ENCODE assay signal across 25 cellular contexts in the genomic region with DNA sequence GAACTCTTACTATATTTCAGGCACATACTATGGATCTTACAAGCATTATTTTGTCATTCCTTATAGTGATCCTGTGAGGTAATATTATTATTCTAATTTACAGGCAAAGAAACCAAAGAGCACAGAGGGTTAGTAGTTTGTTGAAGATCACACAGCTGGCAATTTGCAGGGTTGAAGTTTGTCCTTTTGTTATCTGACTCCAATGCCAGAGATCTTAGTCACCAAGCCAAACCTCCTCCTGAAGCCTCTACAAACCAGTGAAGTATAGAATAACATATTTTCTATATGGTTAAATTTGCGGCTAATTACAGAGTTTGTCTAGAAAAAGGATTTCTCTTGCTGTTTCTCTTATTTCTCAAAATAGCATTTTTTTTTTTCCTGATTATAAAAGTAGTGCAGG. TPM values are rescaled to one million over a fixed set of nuclear protein-coding genes. Genes with fewer than 3 reads are reported as not detected.
"Had no signal": no experiment of that assay in that cellular context is flagged by ENCODE, and none has a peak within 500 bp of the region (broad histone marks: within the 10 kb centered on the region; RNA-seq: fewer than 3 reads in every experiment).

No MANE protein-coding gene starts in this region.

- H3K9me3 Mint-ChIP-seq: activated CD8-positive, alpha-beta T cell treated with anti-CD3 and anti-CD28 coated beads for 36 hours; activated naive CD8-positive, alpha-beta T cell treated with anti-CD3 and anti-CD28 coated beads, Interleukin-2, amount 10 ng/mL, durations not matched to agents 7 days and 5 days; activated T-cell treated with anti-CD3 and anti-CD28 coated beads, Interleukin-2, amount 50 U/mL, for 72 hours had no signal

- FAIRE-seq: colon had no signal

- H3K36me3 Mint-ChIP-seq: activated naive CD8-positive, alpha-beta T cell treated with anti-CD3 and anti-CD28 coated beads, Interleukin-2, amount 10 ng/mL, durations not matched to agents 7 days and 5 days had no signal

- H3K4me3 Mint-ChIP-seq: activated CD8-positive, alpha-beta T cell treated with anti-CD3 and anti-CD28 coated beads for 36 hours; activated naive CD8-positive, alpha-beta T cell treated with anti-CD3 and anti-CD28 coated beads, Interleukin-2, amount 10 ng/mL, durations not matched to agents 7 days and 5 days; activated T-cell treated with anti-CD3 and anti-CD28 coated beads, Interleukin-2, amount 50 U/mL, for 72 hours had no signal

- H3K4me3 ChIP-seq: body of pancreas, cardiac muscle cell, MG63, Peyer's patch had no signal

- DNase-seq: activated CD4-positive, alpha-beta T cell treated with anti-CD3 and anti-CD28 coated beads for 4 hours; activated CD8-positive, alpha-beta memory T cell treated with anti-CD3 and anti-CD28 coated beads, Interleukin-2, amount 50 U/mL, for 4 hours; activated CD8-positive, alpha-beta T cell treated with anti-CD3 and anti-CD28 coated beads for 36 hours; activated naive CD4-positive, alpha-beta T cell treated with anti-CD3 and anti-CD28 coated beads, Interleukin-2, amount 50 U/mL, for 16 hours; activated naive CD8-positive, alpha-beta T cell treated with anti-CD3 and anti-CD28 coated beads, Interleukin-2, amount 10 ng/mL, durations not matched to agents 7 days and 5 days; activated T-cell treated with anti-CD3 and anti-CD28 coated beads, Interleukin-2, amount 50 U/mL, for 72 hours; aorta; body of pancreas; MG63; NCI-H1105; NCI-H1436; NCI-H1694 treated with DMSO at 0.1 percent for 48 hours; NCI-H2029 treated with DMSO at 0.1 percent for 48 hours; NCI-H510A treated with DMSO at 0.1 percent for 48 hours; NCI-H69; NK-92 treated with Interleukin-12 subunit alpha and Interleukin-12 subunit beta, amount 100 ng/mL, for 24 hours; OCI-M1; Peyer's patch; SHP77 treated with DMSO at 0.1 percent for 48 hours; T-helper 1 cell had no signal

- ATAC-seq: activated CD4-positive, CD25-positive, alpha-beta regulatory T cell treated with anti-CD3 and anti-CD28 coated beads, Interleukin-2, amount 50 U/mL, for 24 hours; activated CD8-positive, alpha-beta T cell treated with anti-CD3 and anti-CD28 coated beads for 36 hours; activated T-cell treated with anti-CD3 and anti-CD28 coated beads, Interleukin-2, amount 50 U/mL, for 72 hours; body of pancreas had no signal

- H3K27ac Mint-ChIP-seq: activated CD8-positive, alpha-beta T cell treated with anti-CD3 and anti-CD28 coated beads for 36 hours; activated naive CD8-positive, alpha-beta T cell treated with anti-CD3 and anti-CD28 coated beads, Interleukin-2, amount 10 ng/mL, durations not matched to agents 7 days and 5 days; activated T-cell treated with anti-CD3 and anti-CD28 coated beads, Interleukin-2, amount 50 U/mL, for 72 hours had no signal

RNA-seq across cellular contexts. Expression of a gene that starts 11.2 kb away (rescaled TPM):
- total RNA-seq: activated CD8-positive, alpha-beta T cell treated with anti-CD3 and anti-CD28 coated beads for 36 hours; activated naive CD8-positive, alpha-beta T cell treated with anti-CD3 and anti-CD28 coated beads, Interleukin-2, amount 10 ng/mL, durations not matched to agents 7 days and 5 days; body of pancreas; cardiac muscle cell; SK-MEL-5; T-helper 2 cell treated with Interferon-gamma antibody and Interleukin-4, amounts not matched to agents 100 ng/mL and 5 ng/mL, for 36 hours had no signal

RNA-seq across cellular contexts. Expression of a gene that starts 31.9 kb away (rescaled TPM):
- total RNA-seq: activated CD8-positive, alpha-beta T cell treated with anti-CD3 and anti-CD28 coated beads for 36 hours; activated naive CD8-positive, alpha-beta T cell treated with anti-CD3 and anti-CD28 coated beads, Interleukin-2, amount 10 ng/mL, durations not matched to agents 7 days and 5 days; SK-MEL-5; T-helper 2 cell treated with Interferon-gamma antibody and Interleukin-4, amounts not matched to agents 100 ng/mL and 5 ng/mL, for 36 hours had no signal

RNA-seq across cellular contexts. Expression of a gene that starts 59.2 kb away (rescaled TPM):
- total RNA-seq: activated CD8-positive, alpha-beta T cell treated with anti-CD3 and anti-CD28 coated beads for 36 hours; aorta; body of pancreas; SK-MEL-5; T-helper 2 cell treated with Interferon-gamma antibody and Interleukin-4, amounts not matched to agents 100 ng/mL and 5 ng/mL, for 36 hours had no signal
